11 cellular contexts compared by ENCODE assay signal in genomic region chr1:112515311-112516009, GRCh38. TPM values are rescaled to one million over a fixed set of nuclear protein-coding genes. Genes with fewer than 3 reads are reported as not detected.
DNase-seq lines count a peak whose midpoint lies in the region; FAIRE-seq and TF ChIP-seq lines count a peak whose summit lies in the region.
"Had no signal": no experiment of that assay in that cellular context is flagged by ENCODE, and none has a peak within 500 bp of the region (broad histone marks: within the 10 kb centered on the region; RNA-seq: fewer than 3 reads in every experiment).

No MANE protein-coding gene starts in this region.

- no peaks in the 10 kb centered on the region for H3K27me3 ChIP-seq in endothelial cell of umbilical vein (ENCODE audit: control insufficient read depth in 2 of 2, insufficient read depth in 2 of 2, low read length in 2 of 2)

- intact Hi-C loops in endothelial cell of umbilical vein (cut with micrococcal nuclease) = no loop called here

- H3K4me2 ChIP-seq in endothelial cell of umbilical vein (ENCODE audit: insufficient read depth, low read length) = no peak overlapping the region

- POLR2A ChIA-PET in endothelial cell of umbilical vein (lab: Charles Lee) = no interaction called here

- no peak overlapping the region for H2AFZ ChIP-seq in endothelial cell of umbilical vein (ENCODE audit: low read depth, low read length)

- no peaks in the 10 kb centered on the region for H3K9me3 ChIP-seq in endothelial cell of umbilical vein (replicated peaks; ENCODE audit: control insufficient read depth, insufficient read depth, low read length)

- CTCF ChIA-PET in endothelial cell of umbilical vein (lab: Charles Lee) = interaction anchor here (1.0 to 1.3 kb wide), 3 partner anchors 13 to 99 kb away, joined by 3 to 5 read pairs (median 4); no protein-coding TSS in a partner anchor

- BruUV-seq in endothelial cell of umbilical vein (replicated peaks; lab: Mats Ljungman, UMichigan) = no TSS peak

- H3K4me3 ChIP-seq in endothelial cell of umbilical vein (replicated peaks in 1 of 3; ENCODE audit: insufficient read depth in 1 of 3, low read depth in 1 of 3, low read length in 3 of 3) = no peak overlapping the region

- H3K79me2 ChIP-seq in endothelial cell of umbilical vein (ENCODE audit: control insufficient read depth, insufficient read depth, low read length) = no peaks in the 10 kb centered on the region

- H3K4me1 ChIP-seq in endothelial cell of umbilical vein (ENCODE audit: control insufficient read depth, extremely low read depth, insufficient read depth, low read length) = peaks cover 3% of the 10 kb centered on the region

- dilution Hi-C loops in endothelial cell of umbilical vein (cut with MboI; ENCODE audit: extremely low pct_ligation_motif_present, low sequenced_read_pairs) = no loop called here

- H3K27ac ChIP-seq in endothelial cell of umbilical vein (ENCODE audit: insufficient read depth, low read depth, low read length) = no peak overlapping the region

- DNase-seq in ELR (ENCODE audit: low read depth) (peak; percentile 72), RCC 7860 (ENCODE audit: low spot score) (peak; percentile 86), endothelial cell of umbilical vein (ENCODE audit: low read depth, low spot score) (peak; percentile 17), myocyte (ENCODE audit: low read depth) (peak; percentile 53), DMS153 (lab: John Stamatoyannopoulos, UW) (no peak), GM20000 (ENCODE audit: low spot score) (no peak), HT-29 (ENCODE audit: low spot score) (no peak), SIG-M5 (lab: John Stamatoyannopoulos, UW) (no peak)
- DNase-seq: activated naive CD8-positive, alpha-beta T cell treated with anti-CD3 and anti-CD28 coated beads for 36 hours; NCI-H526 treated with DMSO at 0.1 percent for 48 hours had no signal

- TF ChIP-seq CTCF in endothelial cell of umbilical vein (IDR thresholded peaks at IDR 0.05; ENCODE audit: extremely low read depth in 1 of 2, insufficient read depth in 1 of 2, low read depth in 1 of 2, low read length in 2 of 2) (no peak), GM20000 (IDR thresholded peaks at IDR 0.05; ENCODE audit: extremely low read depth, missing control alignments) (no peak)

- no peaks in the 10 kb centered on the region for H3K36me3 ChIP-seq in endothelial cell of umbilical vein (ENCODE audit: control insufficient read depth in 2 of 2, extremely low read depth in 1 of 2, insufficient read depth in 2 of 2, low read length in 2 of 2)

- FAIRE-seq in RCC 7860 (lab: Jason Lieb, UNC) (peak; percentile 90), endothelial cell of umbilical vein (lab: Jason Lieb, UNC) (no peak)
- FAIRE-seq: keratinocyte had no signal

- no peak overlapping the region for H3K9ac ChIP-seq in endothelial cell of umbilical vein (replicated peaks; ENCODE audit: extremely low read depth, insufficient read depth, low read length)

- H3K9me1 ChIP-seq in endothelial cell of umbilical vein (replicated peaks; ENCODE audit: control insufficient read depth, extremely low read depth, insufficient read depth, low read length) = no peaks in the 10 kb centered on the region

- no peak for TF ChIP-seq POLR2A in endothelial cell of umbilical vein (IDR thresholded peaks at IDR 0.05; ENCODE audit: low read depth, low read length)

- H4K20me1 ChIP-seq in endothelial cell of umbilical vein (replicated peaks; ENCODE audit: control insufficient read depth, extremely low read depth, insufficient read depth, low read length) = no peaks in the 10 kb centered on the region

TF ChIP-seq in endothelial cell of umbilical vein, 7 proteins besides CTCF, POLR2A, EP300 and RAD21:
- peak; percentile 13 for TF ChIP-seq FOS (IDR thresholded peaks at IDR 0.05; ENCODE audit: borderline replicate concordance, insufficient read depth, low read length)
- TF ChIP-seq JUN (IDR thresholded peaks at IDR 0.05; ENCODE audit: borderline replicate concordance, insufficient read depth, insufficient read length, low read depth) = no peak
- TF ChIP-seq MYC (IDR thresholded peaks at IDR 0.05; ENCODE audit: low read depth, low read length) = no peak
- no peak for TF ChIP-seq POLR2AphosphoS5 (IDR thresholded peaks at IDR 0.05; ENCODE audit: insufficient read depth, low read depth, low read length)

RNA-seq across cellular contexts. Expression of gene WNT2B, which starts 6.7 kb away (rescaled TPM):
- total RNA-seq in endothelial cell of umbilical vein = 3.6 and 4.6 TPM in 2 replicates
- polyA plus RNA-seq in endothelial cell of umbilical vein = 0.92 and 1.5 TPM in 2 replicates
- 0.43 and 0.61 TPM in 2 replicates for polyA plus RNA-seq in endothelial cell of umbilical vein (2011; cell fraction: cytosol; rRNA removed)
- 7.4 and 8.3 TPM in 2 replicates for polyA plus RNA-seq in endothelial cell of umbilical vein (2011; cell fraction: nucleus; rRNA removed)
- polyA plus RNA-seq in endothelial cell of umbilical vein (2012) = 1.7 and 2.0 TPM in 2 replicates
- 3.3 and 4.0 TPM in 2 replicates for polyA minus RNA-seq in endothelial cell of umbilical vein
- polyA minus RNA-seq in endothelial cell of umbilical vein (2011; cell fraction: cytosol; rRNA and poly(A)+ RNA removed) = 1.0 TPM
- polyA minus RNA-seq in endothelial cell of umbilical vein (2011; cell fraction: nucleus; rRNA and poly(A)+ RNA removed) = 7.1 and 8.2 TPM in 2 replicates
- total RNA-seq in myocyte = 0.31 and 0.67 TPM in 2 replicates
- 0.61 TPM for polyA plus RNA-seq in myocyte (2012)
- 0.28 and 1.0 TPM in 2 replicates for total RNA-seq in HT-29 (2014; rRNA removed; shearing (Covaris generic))
- total RNA-seq: activated naive CD8-positive, alpha-beta T cell treated with anti-CD3 and anti-CD28 coated beads for 36 hours had no signal

Comparison
In these comparisons a context has a peak if more than half of its experiments do, and no peak if none do; other contexts are left out.
1. DNase-seq: peak in ELR (single experiment), RCC 7860 (single experiment), endothelial cell of umbilical vein (single experiment) and myocyte (single experiment); none in DMS153 (single experiment), GM20000 (single experiment), HT-29 (single experiment) and SIG-M5 (single experiment).